ENCODE assay signal across 14 cellular contexts in genomic region chr11:16741473-16741872, GRCh38. TPM values are rescaled to one million over a fixed set of nuclear protein-coding genes. Genes with fewer than 3 reads are reported as not detected.
A peak's percentile ranks its signal among the peaks of the same experiment; 100 is the strongest.
DNase-seq lines count a peak whose midpoint lies in the region; ATAC-seq and TF ChIP-seq lines count a peak whose summit lies in the region.
"Had no signal": no experiment of that assay in that cellular context is flagged by ENCODE, and none has a peak within 500 bp of the region (broad histone marks: within the 10 kb centered on the region; RNA-seq: fewer than 3 reads in every experiment).

No MANE protein-coding gene starts in this region.

- peaks cover 49% of the 10 kb centered on the region for H3K4me1 Mint-ChIP-seq in activated T-cell treated with anti-CD3 and anti-CD28 coated beads, Interleukin-2, amount 50 U/mL, for 24 hours (ENCODE audit: low read depth)
- H3K4me1 Mint-ChIP-seq in T-cell: peaks cover 49 to 55% (median 49%) of the 10 kb centered on the region in 3 donors
- H3K4me1 Mint-ChIP-seq in immature natural killer cell: peaks cover 47 to 57% of the 10 kb centered on the region in 2 donors
- H3K4me1 Mint-ChIP-seq in stimulated activated memory B cell treated with anti-CD40 and anti-IgM and Interleukin-4, amounts not matched to agents 10 μg/mL and 1 μg/mL and 100 μg/mL, for 72 hours: peaks cover 41% of the 10 kb centered on the region

- H3K36me3 ChIP-seq in spleen: peaks cover 0 to 46% (median 18%) of the 10 kb centered on the region in 6 donors

- H3K27me3 Mint-ChIP-seq in activated T-cell treated with anti-CD3 and anti-CD28 coated beads, Interleukin-2, amount 50 U/mL, for 24 hours: no peaks in the 10 kb centered on the region
- no peaks in the 10 kb centered on the region for H3K27me3 Mint-ChIP-seq in T-cell
- H3K27me3 Mint-ChIP-seq in immature natural killer cell (ENCODE audit: low read depth in 3 of 3): no peaks in the 10 kb centered on the region
- no peaks in the 10 kb centered on the region for H3K27me3 Mint-ChIP-seq in stimulated activated memory B cell treated with anti-CD40 and anti-IgM and Interleukin-4, amounts not matched to agents 10 μg/mL and 1 μg/mL and 100 μg/mL, for 72 hours

- peaks cover 48% of the 10 kb centered on the region for H3K36me3 Mint-ChIP-seq in activated T-cell treated with anti-CD3 and anti-CD28 coated beads, Interleukin-2, amount 50 U/mL, for 24 hours (ENCODE audit: low read depth)
- H3K36me3 Mint-ChIP-seq in T-cell: peaks cover 29% of the 10 kb centered on the region
- H3K36me3 Mint-ChIP-seq in immature natural killer cell: peaks cover 0 to 9% (median 4%) of the 10 kb centered on the region in 3 donors
- H3K36me3 Mint-ChIP-seq in stimulated activated memory B cell treated with anti-CD40 and anti-IgM and Interleukin-4, amounts not matched to agents 10 μg/mL and 1 μg/mL and 100 μg/mL, for 72 hours: peaks cover 25% of the 10 kb centered on the region

- H3K27ac ChIP-seq in spleen: no peak overlapping the region
- H3K27ac ChIP-seq: cardiac muscle cell had no signal

- H3K27me3 ChIP-seq in spleen (replicated peaks in 1 of 7): no peaks in the 10 kb centered on the region
- H3K27me3 ChIP-seq: cardiac muscle cell had no signal

- no peak overlapping the region for H3K4me3 Mint-ChIP-seq in activated T-cell treated with anti-CD3 and anti-CD28 coated beads, Interleukin-2, amount 50 U/mL, for 24 hours
- H3K4me3 Mint-ChIP-seq in T-cell (peak overlapping the region in 2 of 3 donors; percentile 11 to 47), immature natural killer cell (peak overlapping the region in 4 of 5 donors; percentile 0 to 16 (median 8))
- peak overlapping the region; percentile 13 for H3K4me3 Mint-ChIP-seq in stimulated activated memory B cell treated with anti-CD40 and anti-IgM and Interleukin-4, amounts not matched to agents 10 μg/mL and 1 μg/mL and 100 μg/mL, for 72 hours

- H3K9me3 Mint-ChIP-seq in activated T-cell treated with anti-CD3 and anti-CD28 coated beads, Interleukin-2, amount 50 U/mL, for 24 hours: no peaks in the 10 kb centered on the region
- H3K9me3 Mint-ChIP-seq in T-cell (no peaks in the 10 kb centered on the region), immature natural killer cell (no peaks in the 10 kb centered on the region)
- H3K9me3 Mint-ChIP-seq in stimulated activated memory B cell treated with anti-CD40 and anti-IgM and Interleukin-4, amounts not matched to agents 10 μg/mL and 1 μg/mL and 100 μg/mL, for 72 hours: no peaks in the 10 kb centered on the region

- peak overlapping the region in 1 of 8 donors; percentile 5 for H3K4me3 ChIP-seq in spleen
- H3K4me3 ChIP-seq: cardiac muscle cell had no signal

- no peak for TF ChIP-seq CTCF in spleen (IDR thresholded peaks at IDR 0.05 in 8 of 11, conservative IDR thresholded peaks at IDR 0.05 in 3 of 11)

- peak overlapping the region; percentile 77 for H3K27ac Mint-ChIP-seq in activated T-cell treated with anti-CD3 and anti-CD28 coated beads, Interleukin-2, amount 50 U/mL, for 24 hours
- H3K27ac Mint-ChIP-seq in T-cell (peak overlapping the region in 1 of 2 donors; percentile 48), immature natural killer cell (peak overlapping the region in 5 of 6 donors; percentile 0 to 70 (median 15))
- no peak overlapping the region for H3K27ac Mint-ChIP-seq in stimulated activated memory B cell treated with anti-CD40 and anti-IgM and Interleukin-4, amounts not matched to agents 10 μg/mL and 1 μg/mL and 100 μg/mL, for 72 hours

- no peak for ATAC-seq in T-cell (replicated peaks in 1 of 4)
- no peak for ATAC-seq in stimulated activated memory B cell treated with anti-CD40 and anti-IgM and Interleukin-4, amounts not matched to agents 10 μg/mL and 1 μg/mL and 100 μg/mL, for 72 hours
- ATAC-seq in HG03432 (IDR thresholded peaks at IDR 0.05; ENCODE audit: unreplicated experiment): no peak
- no peak for ATAC-seq in GM18511 (IDR thresholded peaks at IDR 0.05; ENCODE audit: unreplicated experiment)

- peaks cover 31 to 81% (median 69%) of the 10 kb centered on the region in 6 donors for H3K4me1 ChIP-seq in spleen

- intact Hi-C loops in spleen (cut with DNase I; ENCODE audit: low total_unique reads): no loop called here

- POLR2A ChIA-PET in T-cell (lab: Charles Lee): interaction anchor here in 1 of 2 donors (0.6 kb wide), 1 partner anchor 550 kb away, joined by 3 read pairs; no protein-coding TSS in a partner anchor

- H3K9me3 ChIP-seq in spleen: no peaks in the 10 kb centered on the region

- no peak for DNase-seq in activated T-cell treated with anti-CD3 and anti-CD28 coated beads, Interleukin-2, amount 50 U/mL, for 24 hours
- no peak for DNase-seq in activated T-cell treated with anti-CD3 and anti-CD28 coated beads, Interleukin-2, amount 50 U/mL, for 48 hours
- DNase-seq in T-cell: no peak
- no peak for DNase-seq in immature natural killer cell
- DNase-seq in spleen: no peak
- DNase-seq: islet precursor cell; NCI-H1417; NK-92 treated with Interleukin-12 subunit alpha and Interleukin-12 subunit beta, amount 100 ng/mL, for 24 hours; occipital lobe; stimulated activated CD4-positive, alpha-beta T cell treated with anti-CD3 and anti-CD28 coated beads, Interleukin-1b, Interleukin-23, amount 100 ng/mL, for 48 hours had no signal

- TF ChIP-seq POLR2A in spleen (IDR thresholded peaks at IDR 0.05): no peak

- CTCF ChIA-PET in T-cell (lab: Charles Lee): interaction anchor here in 1 of 2 donors (0.6 kb wide), 1 partner anchor 532 kb away, joined by 6 read pairs; no protein-coding TSS in a partner anchor

- WGBS in spleen, 5 donors: 64 to 81% (median 79%) methylated on average over 4 of the region's 4 CpGs

RNA-seq across cellular contexts. Expression of gene C11orf58, which starts 3.0 kb away (rescaled TPM):
- 100 to 1,000 TPM; 120 to 145 (median 133) TPM for total RNA-seq in T-cell
- polyA plus RNA-seq in immature natural killer cell: 100 to 1,000 TPM; 166 to 212 (median 179) TPM
- 100 to 1,000 TPM; 107 to 147 (median 126) TPM for total RNA-seq in spleen
- 100 to 1,000 TPM in 2 of 3 donors, 10 to 100 TPM in 1; 83.9 to 136 (median 108) TPM for polyA plus RNA-seq in spleen
